ENCODE assay signal across 22 cellular contexts in genomic region chr12:57655541-57656240, GRCh38. TPM values are rescaled to one million over a fixed set of nuclear protein-coding genes. Genes with fewer than 3 reads are reported as not detected.
"Had no signal": no experiment of that assay in that cellular context is flagged by ENCODE, and none has a peak within 500 bp of the region (broad histone marks: within the 10 kb centered on the region; RNA-seq: fewer than 3 reads in every experiment).

No MANE protein-coding gene starts in this region.

- DNase-seq: colonic mucosa; cortex of kidney; dermis blood vessel endothelial cell; dorsolateral prefrontal cortex; effector CD4-positive, alpha-beta T cell; effector CD8-positive, alpha-beta T cell; effector memory CD4-positive, alpha-beta T cell; effector memory CD8-positive, alpha-beta T cell; endodermal cell; erythroblast; esophagus squamous epithelium; foreskin fibroblast; foreskin keratinocyte; gastrocnemius medialis; glutamatergic neuron; head of caudate nucleus; heart left ventricle; heart right ventricle had no signal

- H3K36me3 ChIP-seq: colonic mucosa, esophagus muscularis mucosa, esophagus squamous epithelium, gastrocnemius medialis, gastroesophageal sphincter, heart left ventricle, heart right ventricle had no signal

- H3K27me3 ChIP-seq: colonic mucosa, dorsolateral prefrontal cortex, gastrocnemius medialis, gastroesophageal sphincter had no signal

- H3K4me1 ChIP-seq: colonic mucosa, foreskin keratinocyte, gastrocnemius medialis, heart left ventricle, heart right ventricle had no signal

- H3K4me3 ChIP-seq: colonic mucosa, coronary artery, dorsolateral prefrontal cortex, esophagus muscularis mucosa, esophagus squamous epithelium, gastrocnemius medialis, gastroesophageal sphincter, heart left ventricle, heart right ventricle had no signal

- H3K27ac ChIP-seq: colonic mucosa, coronary artery, dorsolateral prefrontal cortex, epithelial cell of prostate, esophagus muscularis mucosa, esophagus squamous epithelium, foreskin keratinocyte, gastrocnemius medialis, gastroesophageal sphincter, heart left ventricle, heart right ventricle had no signal

- H3K9me3 ChIP-seq: colonic mucosa, esophagus muscularis mucosa, esophagus squamous epithelium, gastrocnemius medialis, gastroesophageal sphincter, heart left ventricle had no signal

RNA-seq across cellular contexts. Expression of gene B4GALNT1, which starts 22.7 kb away (rescaled TPM):
- total RNA-seq: dermis blood vessel endothelial cell had no signal
